In genomic region chr6:16576391-16577368, GRCh38 we compare ENCODE assay signal across 9 cellular contexts.
DNase-seq lines count a peak whose midpoint lies in the region; ATAC-seq, FAIRE-seq and TF ChIP-seq lines count a peak whose summit lies in the region.
"Had no signal": no experiment of that assay in that cellular context is flagged by ENCODE, and none has a peak within 500 bp of the region (broad histone marks: within the 10 kb centered on the region; RNA-seq: fewer than 3 reads in every experiment).

No MANE protein-coding gene starts in this region.

- intact Hi-C loops in dendritic cell treated with granulocyte-macrophage colony-stimulating factor and Interleukin-4, amounts not matched to agents 40 ng/mL and 50 ng/mL, for 4 days (cut with micrococcal nuclease) = no loop called here
- intact Hi-C loops in natural killer cell (cut with micrococcal nuclease) = no loop called here

- H3K4me3 ChIP-seq in GM12865 (ENCODE audit: low read depth, low read length) = no peak overlapping the region

- peak overlapping the region; percentile 29 for H3K27ac Mint-ChIP-seq in dendritic cell treated with granulocyte-macrophage colony-stimulating factor and Interleukin-4, amounts not matched to agents 40 ng/mL and 50 ng/mL, for 4 days
- H3K27ac Mint-ChIP-seq in natural killer cell = no peak overlapping the region

- DNase-seq in GM12865 (ENCODE audit: low read depth) = peak; percentile 52
- DNase-seq in AML-193 (lab: John Stamatoyannopoulos, UW) = no peak
- DNase-seq in AG20443 (ENCODE audit: low spot score) = no peak
- no peak for DNase-seq in natural killer cell
- DNase-seq in HTR-8/SVneo (ENCODE audit: insufficient read length, low spot score) = no peak
- DNase-seq: stimulated activated CD4-positive, alpha-beta T cell treated with anti-CD3 and anti-CD28 coated beads, Interleukin-2, amount 100 ng/mL, for 24 hours had no signal

- no peaks in the 10 kb centered on the region for H3K27me3 Mint-ChIP-seq in dendritic cell treated with granulocyte-macrophage colony-stimulating factor and Interleukin-4, amounts not matched to agents 40 ng/mL and 50 ng/mL, for 4 days
- no peaks in the 10 kb centered on the region for H3K27me3 Mint-ChIP-seq in natural killer cell (ENCODE audit: low read depth in 2 of 2)

- no peaks in the 10 kb centered on the region for H3K9me3 Mint-ChIP-seq in dendritic cell treated with granulocyte-macrophage colony-stimulating factor and Interleukin-4, amounts not matched to agents 40 ng/mL and 50 ng/mL, for 4 days
- H3K9me3 Mint-ChIP-seq in natural killer cell = no peaks in the 10 kb centered on the region

- FAIRE-seq in HTR-8/SVneo (lab: Jason Lieb, UNC) = no peak

- ATAC-seq in GM21381 (IDR thresholded peaks at IDR 0.05; ENCODE audit: unreplicated experiment) (peak; percentile 88), HG03354 (IDR thresholded peaks at IDR 0.05; ENCODE audit: poor library complexity, severe bottlenecking, unreplicated experiment) (peak; percentile 83), natural killer cell (no peak)

- H3K36me3 Mint-ChIP-seq in dendritic cell treated with granulocyte-macrophage colony-stimulating factor and Interleukin-4, amounts not matched to agents 40 ng/mL and 50 ng/mL, for 4 days (ENCODE audit: low read depth) = peaks cover 69% of the 10 kb centered on the region
- H3K36me3 Mint-ChIP-seq in natural killer cell = no peaks in the 10 kb centered on the region

- H3K4me3 Mint-ChIP-seq in dendritic cell treated with granulocyte-macrophage colony-stimulating factor and Interleukin-4, amounts not matched to agents 40 ng/mL and 50 ng/mL, for 4 days = no peak overlapping the region
- H3K4me3 Mint-ChIP-seq in natural killer cell = no peak overlapping the region

- peaks cover 22% of the 10 kb centered on the region for H3K4me1 Mint-ChIP-seq in dendritic cell treated with granulocyte-macrophage colony-stimulating factor and Interleukin-4, amounts not matched to agents 40 ng/mL and 50 ng/mL, for 4 days (ENCODE audit: low read depth)
- peaks cover 0 to 18% of the 10 kb centered on the region in 2 donors for H3K4me1 Mint-ChIP-seq in natural killer cell

- TF ChIP-seq CTCF in GM12865 (IDR thresholded peaks at IDR 0.05; ENCODE audit: insufficient read depth, low read depth, low read length, missing control alignments) (no peak), natural killer cell (IDR thresholded peaks at IDR 0.05) (no peak)

Comparison
In these comparisons a context has a peak if more than half of its experiments do, and no peak if none do; other contexts are left out.
1. ATAC-seq: peak in GM21381 (single experiment) and HG03354 (single experiment); none in natural killer cell (0 of 3).